In the genomic region with DNA sequence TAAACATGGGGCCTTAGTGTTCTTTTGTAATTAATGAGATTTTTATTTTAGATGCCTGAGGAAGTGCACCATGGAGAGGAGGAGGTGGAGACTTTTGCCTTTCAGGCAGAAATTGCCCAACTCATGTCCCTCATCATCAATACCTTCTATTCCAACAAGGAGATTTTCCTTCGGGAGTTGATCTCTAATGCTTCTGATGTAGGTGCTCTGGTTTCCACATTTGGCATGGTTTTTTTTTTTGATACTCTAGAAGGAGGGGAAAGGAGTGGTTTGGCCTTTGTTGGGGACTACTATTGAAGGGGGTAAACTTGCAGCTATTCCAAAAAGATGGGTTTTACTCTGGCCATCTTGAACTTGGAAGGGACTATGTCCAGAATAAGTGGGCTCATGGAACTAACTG, we compare ENCODE assay signal across 8 cellular contexts. TPM values are rescaled to one million over a fixed set of nuclear protein-coding genes. Genes with fewer than 3 reads are reported as not detected.
DNase-seq lines count a peak whose midpoint lies in the region; ATAC-seq, FAIRE-seq and TF ChIP-seq lines count a peak whose summit lies in the region.

No MANE protein-coding gene starts in this region.

- WGBS in HUES64 = 62% methylated on average over 1 of the region's 1 CpG
- 10 to 26% (median 14%) methylated on average over 1 of the region's 1 CpG for WGBS in small intestine, 3 donors

- ATAC-seq in HG02970 (IDR thresholded peaks at IDR 0.05; ENCODE audit: low FRiP score, unreplicated experiment) = no peak

- TF ChIP-seq CTCF in 22Rv1 (IDR thresholded peaks at IDR 0.05) (no peak), bronchial epithelial cell (IDR thresholded peaks at IDR 0.05; ENCODE audit: insufficient read depth, low read length, severe bottlenecking) (no peak)

- H3K27ac ChIP-seq in 22Rv1 (peak overlapping the region; percentile 91), HUES64 (ENCODE audit: low read depth, low read length) (peak overlapping the region; percentile 62; the same call in 1 of the 2 replicates), mucosa of rectum (ENCODE audit: low read depth in 2 of 2, low read length in 2 of 2) (peak overlapping the region; percentile 96 to 97), small intestine (ENCODE audit: low read depth in 1 of 2, low read length in 1 of 2) (no peak overlapping the region)

- H3K9ac ChIP-seq in HUES64 (ENCODE audit: low read depth, low read length) (peak overlapping the region; percentile 99), mucosa of rectum (ENCODE audit: low read depth in 1 of 2, low read length in 2 of 2) (peak overlapping the region; percentile 83 to 100)

- H3K4me3 ChIP-seq in HUES64 (ENCODE audit: low read length) (peak overlapping the region; percentile 76), bronchial epithelial cell (ENCODE audit: low read depth, low read length) (peak overlapping the region; percentile 59), mucosa of rectum (ENCODE audit: low read length in 2 of 2) (peak overlapping the region; percentile 84 to 100), small intestine (ENCODE audit: low read depth in 1 of 2, low read length in 2 of 2) (no peak overlapping the region)

- FAIRE-seq in bronchial epithelial cell (lab: Jason Lieb, UNC) (no peak), small intestine (lab: Jason Lieb, UNC) (no peak)

- peaks cover 19% of the 10 kb centered on the region; the same call in 1 of the 2 replicates for H3K4me1 ChIP-seq in HUES64 (ENCODE audit: insufficient read depth, low read length)
- H3K4me1 ChIP-seq in mucosa of rectum (ENCODE audit: control insufficient read depth in 2 of 2, insufficient read depth in 2 of 2, low read length in 2 of 2) = peaks cover 7 to 15% of the 10 kb centered on the region in 2 donors
- H3K4me1 ChIP-seq in small intestine (ENCODE audit: control insufficient read depth in 2 of 2, insufficient read depth in 1 of 2, low read depth in 1 of 2, low read length in 1 of 2) = peaks cover 0 to 5% of the 10 kb centered on the region in 2 donors

- peaks cover 58% of the 10 kb centered on the region for H3K36me3 ChIP-seq in HUES64 (ENCODE audit: insufficient read depth, low read length)
- H3K36me3 ChIP-seq in bronchial epithelial cell (ENCODE audit: control insufficient read depth, insufficient read depth, low read length) = peaks cover 22% of the 10 kb centered on the region
- H3K36me3 ChIP-seq in mucosa of rectum (ENCODE audit: control insufficient read depth in 2 of 2, insufficient read depth in 2 of 2, low read length in 2 of 2) = peaks cover 44 to 45% of the 10 kb centered on the region in 2 donors
- H3K36me3 ChIP-seq in small intestine (ENCODE audit: control insufficient read depth in 2 of 2, insufficient read depth in 2 of 2, low read length in 2 of 2) = peaks cover 19 to 20% of the 10 kb centered on the region in 2 donors

- DNase-seq in bronchial epithelial cell (ENCODE audit: low read depth) (no peak), NCI-H748 (lab: John Stamatoyannopoulos, UW; ENCODE audit: unreplicated experiment) (no peak), small intestine (no peak)
- no peak for DNase-seq in effector CD4-positive, alpha-beta T cell

- H3K27me3 ChIP-seq in HUES64 (ENCODE audit: insufficient read depth, low read length) (no peaks in the 10 kb centered on the region), bronchial epithelial cell (ENCODE audit: control insufficient read depth, insufficient read depth, low read length) (no peaks in the 10 kb centered on the region), mucosa of rectum (ENCODE audit: control insufficient read depth in 2 of 2, insufficient read depth in 2 of 2, low read length in 2 of 2) (no peaks in the 10 kb centered on the region), small intestine (ENCODE audit: control insufficient read depth in 2 of 2, insufficient read depth in 2 of 2, low read length in 2 of 2) (no peaks in the 10 kb centered on the region)

- H3K9me3 ChIP-seq in HUES64 (ENCODE audit: insufficient read depth, low read depth, low read length) (no peaks in the 10 kb centered on the region), mucosa of rectum (ENCODE audit: control insufficient read depth in 2 of 2, low read length in 2 of 2) (no peaks in the 10 kb centered on the region), small intestine (ENCODE audit: control insufficient read depth, low read depth) (no peaks in the 10 kb centered on the region)

RNA-seq across cellular contexts. Expression of gene HSP90AB1, which starts 1.7 kb away (rescaled TPM):
- 1,640 TPM for polyA plus RNA-seq in HUES64 (2013, experiment 1 of 2)
- 1,626 TPM for polyA plus RNA-seq in HUES64 (2013, experiment 2 of 2)
- 200 and 396 TPM in 2 replicates for total RNA-seq in bronchial epithelial cell
- 100 to 1,000 TPM; 100 to 530 (median 171) TPM for polyA plus RNA-seq in small intestine

RNA-seq across cellular contexts. Expression of gene SLC35B2, which starts 8.7 kb away (rescaled TPM):
- polyA plus RNA-seq in HUES64 (2013, experiment 1 of 2) = 30.4 TPM
- 35.2 TPM for polyA plus RNA-seq in HUES64 (2013, experiment 2 of 2)
- 50.4 and 52.9 TPM in 2 replicates for total RNA-seq in bronchial epithelial cell
- polyA plus RNA-seq in small intestine = 10 to 100 TPM in 2 of 3 donors, 1 to 10 TPM in 1; 6.5 to 33.2 (median 11.3) TPM

RNA-seq across cellular contexts. Expression of gene NFKBIE, which starts 16.8 kb away (rescaled TPM):
- 8.9 TPM for polyA plus RNA-seq in HUES64 (2013, experiment 1 of 2)
- 10.3 TPM for polyA plus RNA-seq in HUES64 (2013, experiment 2 of 2)
- total RNA-seq in bronchial epithelial cell = 3.3 and 5.3 TPM in 2 replicates
- polyA plus RNA-seq in small intestine = 10 to 100 TPM in 1 of 3 donors, 1 to 10 TPM in 2; 7.6 to 13.5 (median 8.3) TPM

RNA-seq across cellular contexts. Expression of gene TMEM151B, which starts 21.7 kb away (rescaled TPM):
- 3.4 TPM for polyA plus RNA-seq in HUES64 (2013, experiment 1 of 2)
- polyA plus RNA-seq in HUES64 (2013, experiment 2 of 2) = 3.6 TPM
- total RNA-seq in bronchial epithelial cell = not detected in 2 replicates
- 1 to 10 TPM in 1 of 3 donors, not detected in 2; 3.1 TPM for polyA plus RNA-seq in small intestine

RNA-seq across cellular contexts. Expression of gene SLC29A1, which starts 25.2 kb away (rescaled TPM):
- 140 TPM for polyA plus RNA-seq in HUES64 (2013, experiment 1 of 2)
- 142 TPM for polyA plus RNA-seq in HUES64 (2013, experiment 2 of 2)
- 1.2 and 1.8 TPM in 2 replicates for total RNA-seq in bronchial epithelial cell
- 10 to 100 TPM in 1 of 3 donors, 1 to 10 TPM in 2; 2.4 to 23.8 (median 3.4) TPM for polyA plus RNA-seq in small intestine

Comparison
In these comparisons a context has a peak if more than half of its experiments do, and no peak if none do; other contexts are left out.
1. H3K27ac ChIP-seq: peak in 22Rv1 (single experiment), HUES64 (single experiment) and mucosa of rectum (2 of 2); none in small intestine (0 of 2).
2. H3K4me3 ChIP-seq: peak in HUES64 (single experiment), bronchial epithelial cell (single experiment) and mucosa of rectum (2 of 2); none in small intestine (0 of 2).